ENCODE assay signal across 11 cellular contexts in genomic region chr6:18280084-18280483, GRCh38. TPM values are rescaled to one million over a fixed set of nuclear protein-coding genes. Genes with fewer than 3 reads are reported as not detected.
DNase-seq lines count a peak whose midpoint lies in the region; ATAC-seq and TF ChIP-seq lines count a peak whose summit lies in the region.
"Had no signal": no experiment of that assay in that cellular context is flagged by ENCODE, and none has a peak within 500 bp of the region (broad histone marks: within the 10 kb centered on the region; RNA-seq: fewer than 3 reads in every experiment).

No MANE protein-coding gene starts in this region.

- intact Hi-C loops in PC-3 (cut with micrococcal nuclease): no loop called here

- no peaks in the 10 kb centered on the region for H3K36me3 ChIP-seq in PC-3 (ENCODE audit: low read depth, low read length)
- H3K36me3 ChIP-seq: esophagus muscularis mucosa had no signal

- peaks cover 14% of the 10 kb centered on the region for H3K4me1 ChIP-seq in PC-3 (ENCODE audit: insufficient read depth, low read length)

- peak overlapping the region; percentile 30 for H3K4me2 ChIP-seq in PC-3 (ENCODE audit: low read length)

- no peaks in the 10 kb centered on the region for H3K9me2 ChIP-seq in PC-3 (replicated peaks; ENCODE audit: low read length)

- no peaks in the 10 kb centered on the region for H3F3A ChIP-seq in PC-3 (ENCODE audit: low read length, unreplicated experiment)

- no peak overlapping the region for H2AFZ ChIP-seq in PC-3 (ENCODE audit: low read length)

- H3K79me2 ChIP-seq in PC-3 (ENCODE audit: low read length): no peaks in the 10 kb centered on the region

- H3K9ac ChIP-seq in PC-3 (ENCODE audit: low read length): no peak overlapping the region

- H3K27ac ChIP-seq in PC-3 (ENCODE audit: low read length): no peak overlapping the region
- H3K27ac ChIP-seq: esophagus muscularis mucosa had no signal

- no peak for TF ChIP-seq CTCF in PC-3 (conservative IDR thresholded peaks at IDR 0.05; ENCODE audit: low read depth, low read length)

- POLR2A ChIA-PET in PC-3 (lab: Charles Lee; ENCODE audit: unreplicated experiment): interaction anchor here (0.6 kb wide), 2 partner anchors 126 to 323 kb away, joined by 4 to 9 read pairs; no protein-coding TSS in a partner anchor

- ATAC-seq in PC-3: peak; percentile 94
- ATAC-seq in HG03196 (IDR thresholded peaks at IDR 0.05; ENCODE audit: unreplicated experiment): no peak

- H3K9me3 ChIP-seq in PC-3 (ENCODE audit: low read length): no peaks in the 10 kb centered on the region
- H3K9me3 ChIP-seq: esophagus muscularis mucosa had no signal

- CTCF ChIA-PET in PC-3 (lab: Charles Lee): interaction anchor here (0.5 kb wide), 1 partner anchor 16 kb away, joined by 3 read pairs; the partner anchor contains the start of gene DEK

- H3K27me3 ChIP-seq in PC-3 (ENCODE audit: low read length): peaks cover 17% of the 10 kb centered on the region

- H4K20me1 ChIP-seq in PC-3 (ENCODE audit: low read length): no peaks in the 10 kb centered on the region

- DNase-seq in DMS79 (lab: John Stamatoyannopoulos, UW) (peak; percentile 76), NCI-H1436 (lab: John Stamatoyannopoulos, UW) (peak; percentile 22), PC-3 (peak; percentile 77), kidney glomerular epithelial cell (lab: John Stamatoyannopoulos, UW) (peak; percentile 40), LoVo (ENCODE audit: low spot score) (no peak), EL (no peak)
- no peak for DNase-seq in stimulated activated naive CD4-positive, alpha-beta T cell treated with Interleukin-2 at 50 U/mL for 16 hours (lab: John Stamatoyannopoulos, UW)
- DNase-seq: activated CD4-positive, alpha-beta memory T cell treated with anti-CD3 and anti-CD28 coated beads, Interleukin-2, amount 10 ng/mL, durations not matched to agents 7 days and 5 days; midbrain had no signal

- BruUV-seq in PC-3 (replicated peaks; lab: Mats Ljungman, UMichigan): no TSS peak

- no peak overlapping the region for H3K4me3 ChIP-seq in PC-3 (ENCODE audit: low read length)
- H3K4me3 ChIP-seq: esophagus muscularis mucosa had no signal

RNA-seq across cellular contexts. Expression of gene DEK, which starts 15.8 kb away (rescaled TPM):
- 155 and 170 TPM in 2 replicates for total RNA-seq in PC-3 (2014; rRNA removed)

Comparison
In these comparisons a context has a peak if more than half of its experiments do, and no peak if none do; other contexts are left out.
1. DNase-seq: peak in DMS79 (single experiment), NCI-H1436 (single experiment), PC-3 (single experiment) and kidney glomerular epithelial cell (single experiment); none in LoVo (single experiment), EL (single experiment) and stimulated activated naive CD4-positive, alpha-beta T cell treated with Interleukin-2 at 50 U/mL for 16 hours (single experiment).